ENCODE assay signal across 1 cellular context in the genomic region with DNA sequence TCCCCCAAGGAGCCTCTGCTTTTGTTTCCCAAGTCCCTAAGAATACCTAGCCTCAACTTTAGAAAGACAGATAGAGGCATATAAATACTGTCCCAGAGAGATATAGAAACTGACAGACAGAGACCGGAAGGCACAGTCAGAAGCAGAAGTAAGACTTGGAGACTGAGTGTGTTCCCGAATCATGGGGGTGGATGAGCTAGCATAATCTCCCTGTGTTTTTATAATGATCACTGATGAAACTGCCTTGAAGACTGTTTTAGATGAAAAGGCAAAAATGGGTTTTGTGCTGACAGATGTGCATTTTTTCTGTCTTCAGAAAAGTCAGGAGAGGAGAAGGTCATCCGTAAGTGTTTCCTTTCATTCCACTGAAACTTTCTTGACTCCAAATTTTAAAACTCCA.
TF ChIP-seq lines count a peak whose summit lies in the region.

No MANE protein-coding gene starts in this region.

TF ChIP-seq in GM12878, 131 proteins besides CTCF, POLR2A, EP300 and RAD21:
- TF ChIP-seq RCOR1 (conservative IDR thresholded peaks at IDR 0.05; ENCODE audit: low read depth, low read length) (no peak), ZNF207 (IDR thresholded peaks at IDR 0.05; ENCODE audit: borderline replicate concordance) (no peak), BCL11A (IDR thresholded peaks at IDR 0.05; ENCODE audit: low read depth, low read length) (no peak), ZZZ3 (IDR thresholded peaks at IDR 0.05; ENCODE audit: control insufficient read depth, insufficient read length, low read depth) (no peak), SUPT20H (IDR thresholded peaks at IDR 0.05; ENCODE audit: borderline replicate concordance, control insufficient read depth, low read depth, low read length) (no peak)
- TF ChIP-seq, protein P1, sequence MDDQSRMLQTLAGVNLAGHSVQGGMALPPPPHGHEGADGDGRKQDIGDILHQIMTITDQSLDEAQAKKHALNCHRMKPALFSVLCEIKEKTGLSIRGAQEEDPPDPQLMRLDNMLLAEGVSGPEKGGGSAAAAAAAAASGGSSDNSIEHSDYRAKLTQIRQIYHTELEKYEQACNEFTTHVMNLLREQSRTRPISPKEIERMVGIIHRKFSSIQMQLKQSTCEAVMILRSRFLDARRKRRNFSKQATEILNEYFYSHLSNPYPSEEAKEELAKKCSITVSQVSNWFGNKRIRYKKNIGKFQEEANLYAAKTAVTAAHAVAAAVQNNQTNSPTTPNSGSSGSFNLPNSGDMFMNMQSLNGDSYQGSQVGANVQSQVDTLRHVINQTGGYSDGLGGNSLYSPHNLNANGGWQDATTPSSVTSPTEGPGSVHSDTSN (IDR thresholded peaks at IDR 0.05; ENCODE audit: insufficient replicate concordance, low read depth, low read length) = no peak
- TF ChIP-seq, protein P2, sequence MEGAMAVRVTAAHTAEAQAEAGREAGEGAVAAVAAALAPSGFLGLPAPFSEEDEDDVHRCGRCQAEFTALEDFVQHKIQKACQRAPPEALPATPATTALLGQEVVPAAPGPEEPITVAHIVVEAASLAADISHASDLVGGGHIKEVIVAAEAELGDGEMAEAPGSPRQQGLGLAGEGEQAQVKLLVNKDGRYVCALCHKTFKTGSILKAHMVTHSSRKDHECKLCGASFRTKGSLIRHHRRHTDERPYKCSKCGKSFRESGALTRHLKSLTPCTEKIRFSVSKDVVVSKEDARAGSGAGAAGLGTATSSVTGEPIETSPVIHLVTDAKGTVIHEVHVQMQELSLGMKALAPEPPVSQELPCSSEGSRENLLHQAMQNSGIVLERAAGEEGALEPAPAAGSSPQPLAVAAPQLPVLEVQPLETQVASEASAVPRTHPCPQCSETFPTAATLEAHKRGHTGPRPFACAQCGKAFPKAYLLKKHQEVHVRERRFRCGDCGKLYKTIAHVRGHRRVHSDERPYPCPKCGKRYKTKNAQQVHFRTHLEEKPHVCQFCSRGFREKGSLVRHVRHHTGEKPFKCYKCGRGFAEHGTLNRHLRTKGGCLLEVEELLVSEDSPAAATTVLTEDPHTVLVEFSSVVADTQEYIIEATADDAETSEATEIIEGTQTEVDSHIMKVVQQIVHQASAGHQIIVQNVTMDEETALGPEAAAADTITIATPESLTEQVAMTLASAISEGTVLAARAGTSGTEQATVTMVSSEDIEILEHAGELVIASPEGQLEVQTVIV (IDR thresholded peaks at IDR 0.05; ENCODE audit: borderline replicate concordance, partially characterized antibody) = no peak
TF ChIP-seq in GM12878: peak in this region for 0.
